Comparison of ENCODE assay signal across 24 cellular contexts in the genomic region with DNA sequence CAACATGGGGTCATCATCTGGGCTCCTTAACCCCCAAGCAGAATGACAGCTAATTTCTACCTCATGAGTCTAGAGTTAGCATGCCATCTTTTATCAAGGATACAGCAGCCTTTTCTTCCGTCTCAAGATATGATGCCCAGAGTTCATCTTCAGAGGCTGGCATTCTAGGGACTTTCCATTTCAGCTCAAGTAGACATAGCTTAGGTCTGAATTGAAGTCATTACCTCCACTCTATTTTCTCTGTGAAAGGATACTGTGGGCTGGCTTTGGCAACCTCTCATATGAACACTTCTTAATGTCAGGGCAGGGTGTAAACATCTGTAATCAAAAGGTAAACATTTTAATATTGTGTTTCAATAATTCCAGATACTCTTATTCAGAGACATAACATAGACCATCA.
"Had no signal": no experiment of that assay in that cellular context is flagged by ENCODE, and none has a peak within 500 bp of the region (broad histone marks: within the 10 kb centered on the region; RNA-seq: fewer than 3 reads in every experiment).

No MANE protein-coding gene starts in this region.

- H3K27ac ChIP-seq: left ventricle myocardium inferior, pancreas, prostate gland, skin epidermis, stomach, testis, thyroid gland, transverse colon, upper lobe of left lung, vagina had no signal

- FAIRE-seq: pancreas had no signal

- DNase-seq: islet precursor cell; left ventricle myocardium inferior; naive thymus-derived CD8-positive, alpha-beta T cell; nucleus accumbens; pancreas; posterior cingulate gyrus; retina; right cardiac atrium; stimulated activated CD4-positive, alpha-beta T cell treated with anti-CD3 and anti-CD28 coated beads, Interleukin-12 subunit alpha, Interleukin-12 subunit beta, amount 100 ng/mL, for 4 hours; stimulated activated CD4-positive, alpha-beta T cell treated with anti-CD3 and anti-CD28 coated beads, Interleukin-15, amount 100 ng/mL, for 24 hours; stimulated activated CD4-positive, alpha-beta T cell treated with anti-CD3 and anti-CD28 coated beads, Interleukin-2, amount 100 ng/mL, for 24 hours; stimulated activated CD4-positive, alpha-beta T cell treated with anti-CD3 and anti-CD28 coated beads, Interleukin-4, amount 100 ng/mL, for 1 hour; stimulated activated naive B cell treated with anti-CD40 and anti-IgM and Interleukin-4, amounts not matched to agents 10 μg/mL and 1 μg/mL and 100 μg/mL, for 72 hours; stimulated activated naive CD8-positive, alpha-beta T cell treated with anti-CD3 and anti-CD28 coated beads, Interleukin-15, Interleukin-2, amounts not matched to agents 100 U/mL and 50 U/mL, for 24 hours; stomach; testis; thyroid gland; transverse colon; upper lobe of left lung had no signal

- ATAC-seq: naive thymus-derived CD8-positive, alpha-beta T cell; pancreas; right cardiac atrium; sciatic nerve; stimulated activated naive B cell treated with anti-CD40 and anti-IgM and Interleukin-4, amounts not matched to agents 10 μg/mL and 1 μg/mL and 100 μg/mL, for 72 hours; stimulated activated naive CD8-positive, alpha-beta T cell treated with anti-CD3 and anti-CD28 coated beads, Interleukin-15, Interleukin-2, amounts not matched to agents 100 U/mL and 50 U/mL, for 24 hours had no signal

- H3K27me3 ChIP-seq: pancreas, stomach, testis, thyroid gland, transverse colon, upper lobe of left lung, vagina had no signal

- H3K4me1 ChIP-seq: left ventricle myocardium inferior, pancreas, prostate gland, stomach, testis, thyroid gland, transverse colon, upper lobe of left lung, vagina had no signal

- H3K36me3 ChIP-seq: left ventricle myocardium inferior, pancreas, prostate gland, stomach, thyroid gland, transverse colon, upper lobe of left lung, vagina had no signal

- H3K4me3 ChIP-seq: left ventricle myocardium inferior, lung, pancreas, prostate gland, skin epidermis, stomach, testis, thyroid gland, transverse colon, upper lobe of left lung, vagina had no signal

- H3K9me3 ChIP-seq: left ventricle myocardium inferior, pancreas, prostate gland, stomach, testis, thyroid gland, transverse colon, upper lobe of left lung, vagina had no signal
